In genomic region chr16:70018254-70018653, GRCh38 we compare ENCODE assay signal across 8 cellular contexts.
DNase-seq lines count a peak whose midpoint lies in the region; ATAC-seq and TF ChIP-seq lines count a peak whose summit lies in the region.

No MANE protein-coding gene starts in this region.

- in situ Hi-C loops in ACHN (cut with HindIII; ENCODE audit: low pct_ligation_motif_present, low pct_unique_long_range_greater_than_20kb, low sequenced_read_pairs) = no loop called here

- H3K9me3 Mint-ChIP-seq in activated T-helper 17 cell treated with anti-CD3 and anti-CD28 coated beads, Interleukin-2, amount 50 U/mL, for 72 hours = no peaks in the 10 kb centered on the region
- H3K9me3 Mint-ChIP-seq in type B pancreatic cell = no peaks in the 10 kb centered on the region

- peaks cover 55% of the 10 kb centered on the region for H3K36me3 Mint-ChIP-seq in activated T-helper 17 cell treated with anti-CD3 and anti-CD28 coated beads, Interleukin-2, amount 50 U/mL, for 72 hours (ENCODE audit: low read depth)
- peaks cover 20% of the 10 kb centered on the region for H3K36me3 Mint-ChIP-seq in type B pancreatic cell

- peak; percentile 52 for ATAC-seq in GM18498 (IDR thresholded peaks at IDR 0.05; ENCODE audit: unreplicated experiment)
- ATAC-seq in activated T-helper 17 cell treated with anti-CD3 and anti-CD28 coated beads, Interleukin-2, amount 50 U/mL, for 72 hours (replicated peaks) = peak; percentile 75
- ATAC-seq in HG03025 (IDR thresholded peaks at IDR 0.05; ENCODE audit: low FRiP score, unreplicated experiment) = no peak
- no peak for ATAC-seq in HG02588 (IDR thresholded peaks at IDR 0.05; ENCODE audit: unreplicated experiment)

- no peak overlapping the region for H3K27ac Mint-ChIP-seq in activated T-helper 17 cell treated with anti-CD3 and anti-CD28 coated beads, Interleukin-2, amount 50 U/mL, for 72 hours
- H3K27ac Mint-ChIP-seq in type B pancreatic cell = no peak overlapping the region

- DNase-seq in ACHN (peak; percentile 45), NCI-H82 treated with DMSO at 0.1 percent for 48 hours (lab: John Stamatoyannopoulos, UW; ENCODE audit: unreplicated experiment) (peak; percentile 1), iPS-NIHi11 (ENCODE audit: low spot score) (peak; percentile 14), type B pancreatic cell (ENCODE audit: extremely low spot score, unreplicated experiment) (no peak)

- H3K4me3 Mint-ChIP-seq in activated T-helper 17 cell treated with anti-CD3 and anti-CD28 coated beads, Interleukin-2, amount 50 U/mL, for 72 hours = no peak overlapping the region
- no peak overlapping the region for H3K4me3 Mint-ChIP-seq in type B pancreatic cell

- peak; percentile 57 for TF ChIP-seq CTCF in type B pancreatic cell (conservative IDR thresholded peaks at IDR 0.05)

- H3K27me3 Mint-ChIP-seq in activated T-helper 17 cell treated with anti-CD3 and anti-CD28 coated beads, Interleukin-2, amount 50 U/mL, for 72 hours = no peaks in the 10 kb centered on the region
- no peaks in the 10 kb centered on the region for H3K27me3 Mint-ChIP-seq in type B pancreatic cell

- no peaks in the 10 kb centered on the region for H3K4me1 Mint-ChIP-seq in activated T-helper 17 cell treated with anti-CD3 and anti-CD28 coated beads, Interleukin-2, amount 50 U/mL, for 72 hours
- no peaks in the 10 kb centered on the region for H3K4me1 Mint-ChIP-seq in type B pancreatic cell (ENCODE audit: unreplicated experiment)

Comparison
In these comparisons a context has a peak if more than half of its experiments do, and no peak if none do; other contexts are left out.
1. ATAC-seq: peak in GM18498 (single experiment) and activated T-helper 17 cell treated with anti-CD3 and anti-CD28 coated beads, Interleukin-2, amount 50 U/mL, for 72 hours (single experiment); none in HG03025 (single experiment) and HG02588 (single experiment).